In the genomic region with DNA sequence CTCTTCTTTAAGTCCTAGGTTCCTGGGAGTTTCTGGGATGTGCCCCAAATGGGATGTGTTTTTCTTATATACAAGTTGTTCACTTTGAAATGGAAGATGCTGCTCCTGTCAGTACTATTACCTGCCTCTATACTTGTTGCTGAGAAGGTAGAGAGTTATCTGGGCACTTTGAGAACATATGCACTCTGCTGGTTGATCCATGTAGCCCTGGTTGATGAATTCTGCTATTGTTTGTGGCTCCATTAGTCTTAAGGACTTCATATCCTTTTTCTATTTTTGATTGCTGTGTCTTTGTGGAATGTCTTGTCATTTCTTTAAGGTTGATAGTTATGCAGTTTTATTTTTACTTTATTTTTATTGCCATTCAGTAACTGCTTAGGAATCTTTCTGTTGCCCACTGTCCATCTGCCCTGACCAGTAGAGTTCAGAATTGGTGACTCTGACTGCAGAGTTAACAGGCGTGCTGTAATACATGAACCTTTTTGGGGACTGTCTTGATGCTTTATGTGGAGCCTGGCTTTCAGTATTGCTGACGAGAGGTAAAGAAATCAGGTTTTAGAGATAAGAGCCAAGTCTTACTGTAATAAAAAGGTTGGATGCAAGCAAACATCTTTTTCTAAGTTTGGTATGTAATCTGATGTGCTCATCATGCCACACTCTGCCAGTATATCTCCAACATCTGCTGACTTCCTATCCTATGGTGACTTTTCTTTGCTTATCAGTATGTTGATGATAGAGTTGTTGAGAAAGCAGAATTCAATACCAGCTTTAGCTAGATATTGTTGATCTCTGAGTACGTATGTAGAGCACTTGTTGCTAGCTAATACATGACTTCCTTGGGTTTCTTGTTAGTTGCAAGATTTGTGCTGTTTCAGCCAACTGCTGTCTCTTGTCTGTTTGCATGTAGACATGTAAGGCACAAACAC, we compare ENCODE assay signal across 14 cellular contexts. TPM values are rescaled to one million over a fixed set of nuclear protein-coding genes. Genes with fewer than 3 reads are reported as not detected.
DNase-seq lines count a peak whose midpoint lies in the region; ATAC-seq, FAIRE-seq and TF ChIP-seq lines count a peak whose summit lies in the region.
"Had no signal": no experiment of that assay in that cellular context is flagged by ENCODE, and none has a peak within 500 bp of the region (broad histone marks: within the 10 kb centered on the region; RNA-seq: fewer than 3 reads in every experiment).

No MANE protein-coding gene starts in this region.

- H3K36me3 Mint-ChIP-seq in GM23338 (ENCODE audit: low read depth) = peaks cover 39% of the 10 kb centered on the region
- peaks cover 24 to 62% of the 10 kb centered on the region in 2 donors for H3K36me3 Mint-ChIP-seq in activated naive CD4-positive, alpha-beta T cell treated with anti-CD3 and anti-CD28 coated beads, Interleukin-2, amount 50 U/mL, for 72 hours

- H3K27ac Mint-ChIP-seq in GM23338 = no peak overlapping the region
- H3K27ac Mint-ChIP-seq in activated naive CD4-positive, alpha-beta T cell treated with anti-CD3 and anti-CD28 coated beads, Interleukin-2, amount 50 U/mL, for 72 hours = peak overlapping the region; percentile 20 to 96

- TF ChIP-seq RAD21 in A549 (conservative IDR thresholded peaks at IDR 0.05 in 1 of 2, IDR thresholded peaks at IDR 0.05 in 1 of 2) = no peak

- DNase-seq in A549 (ENCODE audit: low read depth in 1 of 2, low spot score in 1 of 2) (no peak), GM23338 (ENCODE audit: low spot score) (no peak), myocyte (ENCODE audit: low read depth) (peak; percentile 26), NCI-H2196 (lab: John Stamatoyannopoulos, UW; ENCODE audit: unreplicated experiment) (no peak), epidermal melanocyte (ENCODE audit: insufficient read length, low spot score) (no peak), HPDE6-E6E7 (ENCODE audit: extremely low spot score) (no peak), DMS 273 treated with DMSO at 0.1 percent for 48 hours (lab: John Stamatoyannopoulos, UW) (no peak)
- no peak for DNase-seq in activated naive CD4-positive, alpha-beta T cell treated with anti-CD3 and anti-CD28 coated beads, Interleukin-2, amount 50 U/mL, for 72 hours (ENCODE audit: low spot score in 2 of 2)
- DNase-seq: activated CD4-positive, alpha-beta T cell treated with anti-CD3 and anti-CD28 coated beads, Interleukin-2, amount 50 U/mL, for 4 hours; foreskin fibroblast; midbrain; NCI-H2081 treated with DMSO at 0.1 percent for 48 hours; stimulated activated naive CD4-positive, alpha-beta T cell treated with Interleukin-2 at 50 U/mL for 16 hours had no signal

- TF ChIP-seq EP300 in A549 (IDR thresholded peaks at IDR 0.05) = no peak

- CTCF ChIA-PET in A549 (lab: Yijun Ruan, JAX) = interaction anchor here (0.6 to 21.7 kb wide), 7 partner anchors 8 to 67 kb away, joined by 3 to 601 read pairs (median 6); a partner anchor contains a TSS

- H3K4me1 Mint-ChIP-seq in GM23338 = peaks cover 17% of the 10 kb centered on the region

- peaks cover 7% of the 10 kb centered on the region; the same call in 1 of the 2 replicates for H3F3A ChIP-seq in GM23338 (replicated peaks; ENCODE audit: low read depth)

- H3K27ac ChIP-seq in A549 (no peak overlapping the region), GM23338 (ENCODE audit: low read depth) (no peak overlapping the region)

- H3K27me3 ChIP-seq in GM23338 (ENCODE audit: insufficient read depth) = no peaks in the 10 kb centered on the region

- no peak overlapping the region for H3K4me3 ChIP-seq in A549
- no peak overlapping the region for H3K4me3 ChIP-seq in GM23338

- no peak for TF ChIP-seq CTCF in A549 (IDR thresholded peaks at IDR 0.05)
- TF ChIP-seq CTCF in GM23338 (conservative IDR thresholded peaks at IDR 0.05; ENCODE audit: low read depth in 2 of 2) = no peak

- H3K9me3 Mint-ChIP-seq in GM23338 = no peaks in the 10 kb centered on the region
- no peaks in the 10 kb centered on the region for H3K9me3 Mint-ChIP-seq in activated naive CD4-positive, alpha-beta T cell treated with anti-CD3 and anti-CD28 coated beads, Interleukin-2, amount 50 U/mL, for 72 hours

- POLR2A ChIA-PET in A549 (lab: Yijun Ruan, JAX) = interaction anchor here (1.1 to 1.3 kb wide), 2 partner anchors 8 to 37 kb away, joined by 5 to 7 read pairs; a partner anchor contains a TSS

- H3K9me3 ChIP-seq in A549 = no peaks in the 10 kb centered on the region

- H3K4me3 Mint-ChIP-seq in GM23338 = peak overlapping the region; percentile 91

- H3K36me3 ChIP-seq in GM23338 (ENCODE audit: insufficient read depth) = peaks cover 17% of the 10 kb centered on the region; the same call in 1 of the 2 replicates

- peaks cover 18% of the 10 kb centered on the region for H3K4me1 ChIP-seq in A549
- peaks cover 15% of the 10 kb centered on the region for H3K4me1 ChIP-seq in GM23338 (ENCODE audit: insufficient read depth)

- WGBS in A549 (ENCODE audit: missing lambda C conversion rate) = 78% methylated on average over 3 of the region's 3 CpGs

- TF ChIP-seq POLR2A in A549 (IDR thresholded peaks at IDR 0.05; ENCODE audit: low read length) = no peak

- no peaks in the 10 kb centered on the region for H3K9me2 ChIP-seq in GM23338 (ENCODE audit: insufficient read depth)

- no peak for FAIRE-seq in A549 (lab: Jason Lieb, UNC)
- FAIRE-seq: HTR-8/SVneo had no signal

- H3K79me2 ChIP-seq in GM23338 (replicated peaks; ENCODE audit: insufficient read depth) = peaks cover 39% of the 10 kb centered on the region

- no peak overlapping the region for H2AFZ ChIP-seq in GM23338

- H4K20me1 ChIP-seq in GM23338 (replicated peaks; ENCODE audit: insufficient read depth) = peaks cover 3% of the 10 kb centered on the region

- peaks cover 7% of the 10 kb centered on the region for H3K27me3 Mint-ChIP-seq in GM23338 (ENCODE audit: insufficient read depth, low read depth, poor library complexity)

- H3K4me2 ChIP-seq in A549 = peak overlapping the region; percentile 82
- no peak overlapping the region for H3K4me2 ChIP-seq in GM23338

- no peak for ATAC-seq in A549
- ATAC-seq in GM23338 = no peak
- no peak for ATAC-seq in activated naive CD4-positive, alpha-beta T cell treated with anti-CD3 and anti-CD28 coated beads, Interleukin-2, amount 50 U/mL, for 72 hours

RNA-seq across cellular contexts. Expression of a gene that starts 1.6 kb away (rescaled TPM):
- polyA plus RNA-seq in A549 (2011; rRNA removed) (91.7 and 108 TPM in 2 replicates), A549 (2017; fragmentation: RNase III; extraction: RNeasy Plus Mini Kit Qiagen cat#74134 plus additional on column Dnase treatment) (64.8 to 71.2 TPM (median 70.0 TPM) in 3 replicates), GM23338 (2016; fragmentation: Nextera tagmentation; extraction: Ambion mirVana) (70.6 TPM in 2 replicates)
- 52.4 and 58.4 TPM in 2 replicates for polyA plus RNA-seq in A549 (2012; cell fraction: cytosol; rRNA removed)
- 44.8 and 50.9 TPM in 2 replicates for polyA plus RNA-seq in A549 (2012; cell fraction: nucleus; rRNA removed)
- 87.4 and 103 TPM in 2 replicates for polyA minus RNA-seq in A549 (2011; rRNA and poly(A)+ RNA removed)
- 60.6 and 67.0 TPM in 2 replicates for total RNA-seq in GM23338 (2014; rRNA removed; shearing (Covaris generic))
- 100 to 1,000 TPM in 1 of 2 donors, 10 to 100 TPM in 1; 62.6 to 106 TPM for total RNA-seq in activated naive CD4-positive, alpha-beta T cell treated with anti-CD3 and anti-CD28 coated beads, Interleukin-2, amount 50 U/mL, for 72 hours
- total RNA-seq in myocyte = 60.8 and 90.3 TPM in 2 replicates
- 83.3 TPM for polyA plus RNA-seq in myocyte (2012)

RNA-seq across cellular contexts. Expression of a gene that starts 2.2 kb away (rescaled TPM):
- polyA plus RNA-seq in A549 (2011; rRNA removed) (381 and 433 TPM in 2 replicates), A549 (2017; fragmentation: RNase III; extraction: RNeasy Plus Mini Kit Qiagen cat#74134 plus additional on column Dnase treatment) (561 to 594 TPM (median 589 TPM) in 3 replicates), GM23338 (2016; fragmentation: Nextera tagmentation; extraction: Ambion mirVana) (401 and 418 TPM in 2 replicates)
- 319 and 406 TPM in 2 replicates for polyA plus RNA-seq in A549 (2012; cell fraction: cytosol; rRNA removed)
- 84.0 and 134 TPM in 2 replicates for polyA plus RNA-seq in A549 (2012; cell fraction: nucleus; rRNA removed)
- polyA minus RNA-seq in A549 (2011; rRNA and poly(A)+ RNA removed) = 93.2 and 113 TPM in 2 replicates
- total RNA-seq in GM23338 (2014; rRNA removed; shearing (Covaris generic)) = 130 and 172 TPM in 2 replicates
- 100 to 1,000 TPM; 172 to 210 TPM for total RNA-seq in activated naive CD4-positive, alpha-beta T cell treated with anti-CD3 and anti-CD28 coated beads, Interleukin-2, amount 50 U/mL, for 72 hours
- 196 and 233 TPM in 2 replicates for total RNA-seq in myocyte
- 468 TPM for polyA plus RNA-seq in myocyte (2012)

RNA-seq across cellular contexts. Expression of a gene that starts 8.1 kb away (rescaled TPM):
- 51.3 and 73.0 TPM in 2 replicates for polyA plus RNA-seq in A549 (2011; rRNA removed)
- polyA plus RNA-seq in A549 (2012; cell fraction: cytosol; rRNA removed) = 25.1 and 30.3 TPM in 2 replicates
- polyA plus RNA-seq in A549 (2012; cell fraction: nucleus; rRNA removed) = 27.8 and 37.0 TPM in 2 replicates
- 33.1 to 44.5 TPM (median 38.5 TPM) in 3 replicates for polyA plus RNA-seq in A549 (2017; fragmentation: RNase III; extraction: RNeasy Plus Mini Kit Qiagen cat#74134 plus additional on column Dnase treatment)
- polyA minus RNA-seq in A549 (2011; rRNA and poly(A)+ RNA removed) = 53.5 and 60.4 TPM in 2 replicates
- total RNA-seq in GM23338 (2014; rRNA removed; shearing (Covaris generic)) = 24.6 and 36.0 TPM in 2 replicates
- 22.0 and 24.1 TPM in 2 replicates for polyA plus RNA-seq in GM23338 (2016; fragmentation: Nextera tagmentation; extraction: Ambion mirVana)
- 100 to 1,000 TPM in 1 of 2 donors, 10 to 100 TPM in 1; 80.0 to 101 TPM for total RNA-seq in activated naive CD4-positive, alpha-beta T cell treated with anti-CD3 and anti-CD28 coated beads, Interleukin-2, amount 50 U/mL, for 72 hours
- total RNA-seq in myocyte = 39.2 and 48.7 TPM in 2 replicates
- polyA plus RNA-seq in myocyte (2012) = 61.9 TPM

RNA-seq across cellular contexts. Expression of a gene that starts 18.5 kb away (rescaled TPM):
- 31.8 and 38.6 TPM in 2 replicates for polyA plus RNA-seq in A549 (2011; rRNA removed)
- polyA plus RNA-seq in A549 (2012; cell fraction: cytosol; rRNA removed) = 27.2 and 31.6 TPM in 2 replicates
- polyA plus RNA-seq in A549 (2012; cell fraction: nucleus; rRNA removed) = 23.4 and 29.9 TPM in 2 replicates
- 21.0 to 21.6 TPM (median 21.4 TPM) in 3 replicates for polyA plus RNA-seq in A549 (2017; fragmentation: RNase III; extraction: RNeasy Plus Mini Kit Qiagen cat#74134 plus additional on column Dnase treatment)
- polyA minus RNA-seq in A549 (2011; rRNA and poly(A)+ RNA removed) = 6.0 and 11.2 TPM in 2 replicates
- total RNA-seq in GM23338 (2014; rRNA removed; shearing (Covaris generic)) = 9.6 and 9.8 TPM in 2 replicates
- polyA plus RNA-seq in GM23338 (2016; fragmentation: Nextera tagmentation; extraction: Ambion mirVana) = 24.7 and 31.1 TPM in 2 replicates
- total RNA-seq in activated naive CD4-positive, alpha-beta T cell treated with anti-CD3 and anti-CD28 coated beads, Interleukin-2, amount 50 U/mL, for 72 hours = 1 to 10 TPM; 5.5 to 7.4 TPM
- 16.6 and 16.7 TPM in 2 replicates for total RNA-seq in myocyte
- polyA plus RNA-seq in myocyte (2012) = 30.6 TPM

RNA-seq across cellular contexts. Expression of a gene that starts 21.1 kb away (rescaled TPM):
- polyA plus RNA-seq in A549 (2011; rRNA removed) (74.9 and 102 TPM in 2 replicates), A549 (2017; fragmentation: RNase III; extraction: RNeasy Plus Mini Kit Qiagen cat#74134 plus additional on column Dnase treatment) (112 to 124 TPM (median 117 TPM) in 3 replicates), GM23338 (2016; fragmentation: Nextera tagmentation; extraction: Ambion mirVana) (30.1 and 36.9 TPM in 2 replicates)
- polyA plus RNA-seq in A549 (2012; cell fraction: cytosol; rRNA removed) = 67.2 and 98.1 TPM in 2 replicates
- 13.2 and 24.6 TPM in 2 replicates for polyA plus RNA-seq in A549 (2012; cell fraction: nucleus; rRNA removed)
- polyA minus RNA-seq in A549 (2011; rRNA and poly(A)+ RNA removed) = 16.7 and 37.6 TPM in 2 replicates
- 10.6 and 19.3 TPM in 2 replicates for total RNA-seq in GM23338 (2014; rRNA removed; shearing (Covaris generic))
- total RNA-seq in activated naive CD4-positive, alpha-beta T cell treated with anti-CD3 and anti-CD28 coated beads, Interleukin-2, amount 50 U/mL, for 72 hours = 10 to 100 TPM; 69.2 to 74.2 TPM
- total RNA-seq in myocyte = 42.1 and 49.6 TPM in 2 replicates
- 75.0 TPM for polyA plus RNA-seq in myocyte (2012)
